Comparison of ENCODE assay signal across 20 cellular contexts in the genomic region with DNA sequence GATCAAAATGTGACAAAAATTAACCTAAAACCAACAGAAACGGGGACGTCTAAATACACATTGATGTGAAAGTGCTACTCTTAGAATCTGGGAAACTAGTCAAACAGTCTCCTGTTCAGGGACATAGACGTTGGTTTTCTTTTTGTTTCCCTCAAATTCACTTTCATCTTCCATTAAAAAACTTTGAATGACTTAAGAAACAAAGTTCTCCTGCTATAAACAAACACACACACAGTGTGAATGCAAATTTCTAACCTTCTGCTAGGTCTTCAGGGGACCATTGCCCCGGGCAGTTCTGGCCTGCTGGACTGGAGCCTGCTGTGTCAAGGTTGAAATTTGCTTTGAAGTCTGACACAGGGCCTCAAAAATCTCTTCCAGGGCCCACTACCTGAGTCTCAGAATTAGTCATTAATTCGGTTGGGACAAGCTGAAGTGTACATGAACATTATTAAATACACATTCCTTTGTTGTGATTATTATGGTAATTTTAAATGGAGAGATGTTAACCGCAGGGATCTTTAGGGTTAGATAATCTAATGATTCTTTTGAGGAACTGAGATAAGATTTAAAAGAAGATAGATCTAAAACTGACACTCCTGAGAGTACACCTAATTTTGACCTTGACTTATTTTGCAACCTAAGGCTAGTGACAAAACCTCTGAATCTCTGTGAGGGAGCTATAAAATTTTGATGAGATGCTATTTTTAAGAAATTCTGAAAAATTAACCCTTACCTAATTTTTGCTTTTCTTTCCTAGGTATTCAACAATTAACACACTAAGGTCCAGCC.
DNase-seq lines count a peak whose midpoint lies in the region; ATAC-seq, FAIRE-seq and TF ChIP-seq lines count a peak whose summit lies in the region.
"Had no signal": no experiment of that assay in that cellular context is flagged by ENCODE, and none has a peak within 500 bp of the region (broad histone marks: within the 10 kb centered on the region; RNA-seq: fewer than 3 reads in every experiment).

No MANE protein-coding gene starts in this region.

- no peaks in the 10 kb centered on the region for H3K9me2 ChIP-seq in MM.1S (replicated peaks; ENCODE audit: insufficient read depth, low read length)

- CTCF ChIA-PET in A549 (lab: Yijun Ruan, JAX): no interaction called here

- TF ChIP-seq CTCF in A549 (IDR thresholded peaks at IDR 0.05) (no peak), MM.1S (IDR thresholded peaks at IDR 0.05; ENCODE audit: low read length) (no peak), liver (IDR thresholded peaks at IDR 0.05; ENCODE audit: low read depth, low read length, missing input control) (no peak)

- H3K27ac ChIP-seq in A549 (no peak overlapping the region), MM.1S (ENCODE audit: low read length) (no peak overlapping the region), liver (ENCODE audit: low read depth in 1 of 2, low read length in 2 of 2) (no peak overlapping the region)
- H3K27ac ChIP-seq: adrenal gland, lower lobe of right lung, neutrophil, vagina had no signal

- H3K9ac ChIP-seq in MM.1S (ENCODE audit: low read length) (no peak overlapping the region), liver (ENCODE audit: low read depth in 1 of 2, low read length in 2 of 2) (no peak overlapping the region)

- H3K4me1 ChIP-seq in A549 (no peaks in the 10 kb centered on the region), MM.1S (ENCODE audit: low read length) (no peaks in the 10 kb centered on the region), liver (ENCODE audit: control insufficient read depth in 4 of 4, insufficient read depth in 4 of 4, low read length in 3 of 4) (peaks cover 2 to 10% (median 6%) of the 10 kb centered on the region in 4 donors)
- H3K4me1 ChIP-seq: adrenal gland, vagina had no signal

- H3K4me3 ChIP-seq in A549 (no peak overlapping the region), MM.1S (ENCODE audit: low read length) (no peak overlapping the region), liver (ENCODE audit: low read depth in 1 of 3, low read length in 3 of 3) (no peak overlapping the region)
- H3K4me3 ChIP-seq: adrenal gland, lower lobe of right lung, vagina had no signal

- no peaks in the 10 kb centered on the region for H3K79me2 ChIP-seq in MM.1S (ENCODE audit: low read length)

- no peaks in the 10 kb centered on the region for H4K20me1 ChIP-seq in MM.1S (ENCODE audit: insufficient read depth, low read length)

- POLR2A ChIA-PET in A549 (lab: Yijun Ruan, JAX): no interaction called here

- WGBS in A549 (ENCODE audit: missing lambda C conversion rate): 3% methylated on average over 6 of the region's 6 CpGs
- WGBS in liver: 25% methylated on average over 6 of the region's 6 CpGs

- no peak for TF ChIP-seq RAD21 in A549 (conservative IDR thresholded peaks at IDR 0.05 in 1 of 2, IDR thresholded peaks at IDR 0.05 in 1 of 2)
- no peak for TF ChIP-seq RAD21 in liver (IDR thresholded peaks at IDR 0.05)

- TF ChIP-seq POLR2A in A549 (IDR thresholded peaks at IDR 0.05; ENCODE audit: low read length): no peak

- H3K36me3 ChIP-seq in MM.1S (replicated peaks; ENCODE audit: insufficient read depth, low read length): no peaks in the 10 kb centered on the region
- no peaks in the 10 kb centered on the region for H3K36me3 ChIP-seq in liver (ENCODE audit: control insufficient read depth in 4 of 4, insufficient read depth in 3 of 4, low read depth in 1 of 4, low read length in 3 of 4)
- H3K36me3 ChIP-seq: adrenal gland, lower lobe of right lung, neutrophil, vagina had no signal

- no peaks in the 10 kb centered on the region for H3F3A ChIP-seq in MM.1S (ENCODE audit: insufficient read depth, low read length)

- FAIRE-seq in A549 (lab: Jason Lieb, UNC): no peak
- FAIRE-seq: GM12891 had no signal

- DNase-seq in A549 (ENCODE audit: low read depth in 1 of 2, low spot score in 1 of 2) (no peak), MM.1S (no peak), astrocyte of the hippocampus (ENCODE audit: low read depth, low spot score) (peak; percentile 52)
- DNase-seq: activated CD4-positive, alpha-beta T cell treated with anti-CD3 and anti-CD28 coated beads, Interleukin-2, amount 10 ng/mL, durations not matched to agents 7 days and 5 days; activated T-cell treated with anti-CD3 and anti-CD28 coated beads, Interleukin-2, amount 50 U/mL, for 48 hours; adrenal gland; CD4-positive, alpha-beta memory T cell; lower lobe of right lung; NCI-H526; RPMI8226; stimulated activated naive B cell treated with anti-CD40 and anti-IgM and Interleukin-4, amounts not matched to agents 10 μg/mL and 1 μg/mL and 100 μg/mL, for 72 hours; T-helper 9 cell had no signal

- peak overlapping the region; percentile 11; the same call in 1 of the 2 replicates for H2AFZ ChIP-seq in MM.1S (ENCODE audit: low read length)

- H3K27me3 ChIP-seq in MM.1S (replicated peaks; ENCODE audit: insufficient read depth, low read length) (no peaks in the 10 kb centered on the region), liver (ENCODE audit: control insufficient read depth in 4 of 4, insufficient read depth in 4 of 4, low read length in 3 of 4) (no peaks in the 10 kb centered on the region)
- H3K27me3 ChIP-seq: adrenal gland, neutrophil, vagina had no signal

- no peaks in the 10 kb centered on the region for H3K9me3 ChIP-seq in A549
- H3K9me3 ChIP-seq in MM.1S (replicated peaks; ENCODE audit: insufficient read depth, low read length): no peaks in the 10 kb centered on the region
- H3K9me3 ChIP-seq in liver (ENCODE audit: control insufficient read depth in 4 of 4, low read length in 3 of 4): peaks cover 0 to 2% (median 0%) of the 10 kb centered on the region in 4 donors
- H3K9me3 ChIP-seq: adrenal gland, lower lobe of right lung, neutrophil, vagina had no signal

- ATAC-seq in A549: no peak
- ATAC-seq in HG03108 (IDR thresholded peaks at IDR 0.05; ENCODE audit: unreplicated experiment): no peak
- no peak for ATAC-seq in HG03159 (IDR thresholded peaks at IDR 0.05; ENCODE audit: unreplicated experiment)
- ATAC-seq in HG03469 (IDR thresholded peaks at IDR 0.05; ENCODE audit: unreplicated experiment): no peak
- no peak for ATAC-seq in HG02763 (IDR thresholded peaks at IDR 0.05; ENCODE audit: unreplicated experiment)
- ATAC-seq: lower lobe of right lung; stimulated activated naive B cell treated with anti-CD40 and anti-IgM and Interleukin-4, amounts not matched to agents 10 μg/mL and 1 μg/mL and 100 μg/mL, for 72 hours had no signal

- H3K4me2 ChIP-seq in A549 (0 out of 3 replicates have a peak overlapping the region, but pooled peaks have one; percentile 10), MM.1S (ENCODE audit: low read depth, low read length) (peak overlapping the region; percentile 30; the same call in 1 of the 2 replicates)

- no peak for TF ChIP-seq EP300 in A549 (IDR thresholded peaks at IDR 0.05)

TF ChIP-seq in A549, 52 proteins besides CTCF, POLR2A, EP300 and RAD21:
- TF ChIP-seq BHLHE40 (IDR thresholded peaks at IDR 0.05; ENCODE audit: low read depth, low read length) (no peak), FOSL2 (IDR thresholded peaks at IDR 0.05) (no peak), FOSL2 (CRISPR knock-in tag; IDR thresholded peaks at IDR 0.05) (no peak)

TF ChIP-seq in liver, 16 proteins besides CTCF, POLR2A, EP300 and RAD21:
- TF ChIP-seq YY1 (IDR thresholded peaks at IDR 0.05): peak; percentile 29
- TF ChIP-seq NR2F2 (IDR thresholded peaks at IDR 0.05): no peak
- TF ChIP-seq RXRA (IDR thresholded peaks at IDR 0.05): peak; percentile 27 to 46
- peak; percentile 18 for TF ChIP-seq REST (IDR thresholded peaks at IDR 0.05)
- no peak for TF ChIP-seq EGR1 (IDR thresholded peaks at IDR 0.05; ENCODE audit: low read depth in 2 of 2)
- TF ChIP-seq, protein P1, sequence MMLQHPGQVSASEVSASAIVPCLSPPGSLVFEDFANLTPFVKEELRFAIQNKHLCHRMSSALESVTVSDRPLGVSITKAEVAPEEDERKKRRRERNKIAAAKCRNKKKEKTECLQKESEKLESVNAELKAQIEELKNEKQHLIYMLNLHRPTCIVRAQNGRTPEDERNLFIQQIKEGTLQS (IDR thresholded peaks at IDR 0.05): no peak
- peak in 1 of 2 donors; percentile 7 for TF ChIP-seq JUND (IDR thresholded peaks at IDR 0.05)
- TF ChIP-seq SP1 (IDR thresholded peaks at IDR 0.05): peak; percentile 69
- TF ChIP-seq, protein P2, sequence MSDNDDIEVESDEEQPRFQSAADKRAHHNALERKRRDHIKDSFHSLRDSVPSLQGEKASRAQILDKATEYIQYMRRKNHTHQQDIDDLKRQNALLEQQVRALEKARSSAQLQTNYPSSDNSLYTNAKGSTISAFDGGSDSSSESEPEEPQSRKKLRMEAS (IDR thresholded peaks at IDR 0.05): peak; percentile 21
- peak; percentile 24 to 39 for TF ChIP-seq HNF4A (conservative IDR thresholded peaks at IDR 0.05)
- no peak for TF ChIP-seq FOXA1 (IDR thresholded peaks at IDR 0.05)
TF ChIP-seq in liver: peak in this region for 7.
